22 cellular contexts compared by ENCODE assay signal in the genomic region with DNA sequence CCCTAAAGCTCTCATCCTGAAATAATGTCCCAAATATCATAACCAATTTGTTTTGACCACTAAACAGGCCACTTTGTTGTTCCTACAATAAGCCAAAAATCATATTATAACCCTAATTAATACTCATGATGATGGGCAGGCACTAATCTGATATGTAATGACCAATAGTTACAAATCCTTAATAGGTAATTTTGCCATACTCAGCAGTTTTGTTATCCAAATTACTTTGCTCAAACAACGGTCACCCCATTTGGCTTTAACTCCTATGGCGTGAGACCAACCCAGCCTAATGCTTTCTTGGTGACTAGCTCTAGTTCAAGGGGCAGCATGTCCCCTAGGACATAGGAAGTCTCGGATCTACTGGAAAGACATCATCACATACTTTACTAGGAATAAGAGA.
DNase-seq lines count a peak whose midpoint lies in the region; ATAC-seq, FAIRE-seq and TF ChIP-seq lines count a peak whose summit lies in the region.
"Had no signal": no experiment of that assay in that cellular context is flagged by ENCODE, and none has a peak within 500 bp of the region (broad histone marks: within the 10 kb centered on the region; RNA-seq: fewer than 3 reads in every experiment).

No MANE protein-coding gene starts in this region.

- H3K4me2 ChIP-seq in A549 = no peak overlapping the region; the same call in 2 of the 3 replicates
- no peak overlapping the region for H3K4me2 ChIP-seq in neural progenitor cell

- H3K36me3 Mint-ChIP-seq in neural progenitor cell = no peaks in the 10 kb centered on the region
- no peaks in the 10 kb centered on the region for H3K36me3 Mint-ChIP-seq in activated T-helper 17 cell treated with anti-CD3 and anti-CD28 coated beads, Interleukin-2, amount 50 U/mL, for 72 hours (ENCODE audit: low read depth)
- H3K36me3 Mint-ChIP-seq: IgD-negative memory B cell had no signal

- no peaks in the 10 kb centered on the region for H3K79me2 ChIP-seq in neural progenitor cell (ENCODE audit: low read depth)

- no peaks in the 10 kb centered on the region for H4K20me1 ChIP-seq in neural progenitor cell (ENCODE audit: low read depth)

- in situ Hi-C loops in brain microvascular endothelial cell (cut with HindIII; ENCODE audit: low pct_ligation_motif_present, low sequenced_read_pairs) (no loop called here), G401 (cut with HindIII; ENCODE audit: low sequenced_read_pairs) (no loop called here)

- no peak for TF ChIP-seq EP300 in A549 (IDR thresholded peaks at IDR 0.05)

- H3K9me3 ChIP-seq in A549 (no peaks in the 10 kb centered on the region), HUES64 (ENCODE audit: insufficient read depth, low read depth, low read length) (no peaks in the 10 kb centered on the region), neural progenitor cell (ENCODE audit: low read depth) (no peaks in the 10 kb centered on the region)

- no peak for FAIRE-seq in A549 (lab: Jason Lieb, UNC)
- FAIRE-seq: RCC 7860 had no signal

- H3K36me3 ChIP-seq in HUES64 (ENCODE audit: insufficient read depth, low read length) = no peaks in the 10 kb centered on the region
- H3K36me3 ChIP-seq in brain microvascular endothelial cell (replicated peaks) = no peaks in the 10 kb centered on the region
- H3K36me3 ChIP-seq in neural progenitor cell = no peaks in the 10 kb centered on the region

- H3F3A ChIP-seq in neural progenitor cell (ENCODE audit: low read depth) = peaks cover 24% of the 10 kb centered on the region

- no peaks in the 10 kb centered on the region for H3K27me3 Mint-ChIP-seq in neural progenitor cell (ENCODE audit: insufficient read depth, low read depth)
- H3K27me3 Mint-ChIP-seq in activated T-helper 17 cell treated with anti-CD3 and anti-CD28 coated beads, Interleukin-2, amount 50 U/mL, for 72 hours = no peaks in the 10 kb centered on the region
- H3K27me3 Mint-ChIP-seq: IgD-negative memory B cell had no signal

- H3K9me3 Mint-ChIP-seq in neural progenitor cell = peaks cover 4% of the 10 kb centered on the region
- peaks cover 3% of the 10 kb centered on the region for H3K9me3 Mint-ChIP-seq in activated T-helper 17 cell treated with anti-CD3 and anti-CD28 coated beads, Interleukin-2, amount 50 U/mL, for 72 hours

- H3K9ac ChIP-seq in HUES64 (ENCODE audit: low read depth, low read length) (no peak overlapping the region), neural progenitor cell (no peak overlapping the region)

- H3K4me3 ChIP-seq in A549 = no peak overlapping the region
- H3K4me3 ChIP-seq in HUES64 (ENCODE audit: low read length) = no peak overlapping the region
- no peak overlapping the region for H3K4me3 ChIP-seq in brain microvascular endothelial cell (ENCODE audit: low read depth, low read length)
- H3K4me3 ChIP-seq in neural progenitor cell = no peak overlapping the region
- H3K4me3 ChIP-seq: SK-N-MC had no signal

- H3K4me1 Mint-ChIP-seq in neural progenitor cell = peaks cover 41% of the 10 kb centered on the region
- H3K4me1 Mint-ChIP-seq in activated T-helper 17 cell treated with anti-CD3 and anti-CD28 coated beads, Interleukin-2, amount 50 U/mL, for 72 hours = no peaks in the 10 kb centered on the region
- H3K4me1 Mint-ChIP-seq: IgD-negative memory B cell had no signal

- CTCF ChIA-PET in A549 (lab: Yijun Ruan, JAX) = no interaction called here

- no peak for TF ChIP-seq POLR2A in A549 (IDR thresholded peaks at IDR 0.05; ENCODE audit: low read length)

- H3K27ac Mint-ChIP-seq in neural progenitor cell = peak overlapping the region; percentile 38
- no peak overlapping the region for H3K27ac Mint-ChIP-seq in activated T-helper 17 cell treated with anti-CD3 and anti-CD28 coated beads, Interleukin-2, amount 50 U/mL, for 72 hours
- H3K27ac Mint-ChIP-seq: IgD-negative memory B cell had no signal

- ATAC-seq in A549 (no peak), GM18873 (IDR thresholded peaks at IDR 0.05; ENCODE audit: low FRiP score, unreplicated experiment) (no peak)
- ATAC-seq in activated T-helper 17 cell treated with anti-CD3 and anti-CD28 coated beads, Interleukin-2, amount 50 U/mL, for 72 hours (replicated peaks) = no peak

- TF ChIP-seq CTCF in A549 (IDR thresholded peaks at IDR 0.05) = no peak
- no peak for TF ChIP-seq CTCF in brain microvascular endothelial cell (IDR thresholded peaks at IDR 0.05; ENCODE audit: low read depth, low read length, missing control alignments)
- TF ChIP-seq CTCF in neural progenitor cell (IDR thresholded peaks at IDR 0.05) = no peak

- DNase-seq in A549 (ENCODE audit: low read depth in 1 of 2, low spot score in 1 of 2) (no peak), brain microvascular endothelial cell (peak; percentile 1), neural progenitor cell (ENCODE audit: low spot score) (no peak), G401 (ENCODE audit: low spot score) (no peak)
- DNase-seq: 8988T, DMS153, DND-41, GOT3, NCI-H1048, NCI-H1694, NCI-H2081, NCI-H226, NCI-H510A treated with DMSO at 0.1 percent for 48 hours, NCI-H774, SIG-M5, SW 1271 had no signal

- no peak overlapping the region for H3K27ac ChIP-seq in A549
- peak overlapping the region; percentile 80; the same call in 1 of the 2 replicates for H3K27ac ChIP-seq in HUES64 (ENCODE audit: low read depth, low read length)
- H3K27ac ChIP-seq in brain microvascular endothelial cell = no peak overlapping the region
- no peak overlapping the region for H3K27ac ChIP-seq in neural progenitor cell
- H3K27ac ChIP-seq: SK-N-MC had no signal

- H3K4me1 ChIP-seq in A549 = peaks cover 20% of the 10 kb centered on the region; the same call in 2 of the 3 replicates
- peaks cover 34% of the 10 kb centered on the region for H3K4me1 ChIP-seq in HUES64 (ENCODE audit: insufficient read depth, low read length)
- peaks cover 34% of the 10 kb centered on the region for H3K4me1 ChIP-seq in neural progenitor cell

- no peak for TF ChIP-seq RAD21 in A549 (conservative IDR thresholded peaks at IDR 0.05 in 1 of 2, IDR thresholded peaks at IDR 0.05 in 1 of 2)

- WGBS in A549 (ENCODE audit: missing lambda C conversion rate) = 61% methylated on average over 3 of the region's 3 CpGs
- WGBS in HUES64 = 60% methylated on average over 2 of the region's 3 CpGs

- no peak overlapping the region for H2AFZ ChIP-seq in neural progenitor cell (replicated peaks)

- H3K27me3 ChIP-seq in HUES64 (ENCODE audit: insufficient read depth, low read length) = no peaks in the 10 kb centered on the region
- no peaks in the 10 kb centered on the region for H3K27me3 ChIP-seq in brain microvascular endothelial cell (replicated peaks)
- H3K27me3 ChIP-seq in neural progenitor cell = no peaks in the 10 kb centered on the region

- POLR2A ChIA-PET in A549 (lab: Yijun Ruan, JAX) = no interaction called here

- no peak overlapping the region for H3K4me3 Mint-ChIP-seq in neural progenitor cell
- H3K4me3 Mint-ChIP-seq in activated T-helper 17 cell treated with anti-CD3 and anti-CD28 coated beads, Interleukin-2, amount 50 U/mL, for 72 hours = no peak overlapping the region
- H3K4me3 Mint-ChIP-seq: IgD-negative memory B cell had no signal

TF ChIP-seq in A549, 52 proteins besides CTCF, POLR2A, EP300 and RAD21:
- TF ChIP-seq CHD4 (IDR thresholded peaks at IDR 0.05; ENCODE audit: borderline replicate concordance) = no peak
- peak; percentile 93 for TF ChIP-seq MAFK (IDR thresholded peaks at IDR 0.05; ENCODE audit: partially characterized antibody)
- no peak for TF ChIP-seq RNF2 (IDR thresholded peaks at IDR 0.05; ENCODE audit: borderline replicate concordance, low read depth)
TF ChIP-seq in A549: peak in this region for 1.
